ENCODE assay signal across 8 cellular contexts in genomic region chr5:151051066-151051930, GRCh38. TPM values are rescaled to one million over a fixed set of nuclear protein-coding genes. Genes with fewer than 3 reads are reported as not detected.
A peak's percentile ranks its signal among the peaks of the same experiment; 100 is the strongest.
DNase-seq lines count a peak whose midpoint lies in the region; ATAC-seq, FAIRE-seq and TF ChIP-seq lines count a peak whose summit lies in the region.

No MANE protein-coding gene starts in this region.

- intact Hi-C loops in left ventricle myocardium inferior (cut with micrococcal nuclease), result loop anchor here (5.0 kb wide), 2 partner anchors 61 to 116 kb away; no protein-coding TSS in a partner anchor

- DNase-seq in D721Med (ENCODE audit: insufficient read length, low spot score), result peak; percentile 76
- peak; percentile 88 for DNase-seq in KBM-7
- DNase-seq in T-helper 1 cell, result peak; percentile 23 to 68 (median 51)
- peak; percentile 86 for DNase-seq in adipocyte (ENCODE audit: low read depth)
- DNase-seq in left ventricle myocardium inferior, result peak; percentile 81
- peak; percentile 29 for DNase-seq in retinal pigment epithelial cell (ENCODE audit: low read depth)

- in situ Hi-C loops in KBM-7 (cut with MboI; ENCODE audit: low pct_unique_long_range_greater_than_20kb, low sequenced_read_pairs), result no loop called here

- H3K36me3 ChIP-seq in adipocyte (ENCODE audit: control insufficient read depth, insufficient read depth, low read length, severe bottlenecking), result peaks cover 79% of the 10 kb centered on the region
- H3K36me3 ChIP-seq in left ventricle myocardium inferior, result peaks cover 82% of the 10 kb centered on the region

- H3K9ac ChIP-seq in adipocyte (ENCODE audit: low read length), result peak overlapping the region; percentile 29

- FAIRE-seq in D721Med (lab: Jason Lieb, UNC), result no peak

- peak overlapping the region; percentile 61 for H3K27ac ChIP-seq in left ventricle myocardium inferior (replicated peaks)

- ATAC-seq in GM21390 (IDR thresholded peaks at IDR 0.05; ENCODE audit: unreplicated experiment) (peak; percentile 64), GM19324 (IDR thresholded peaks at IDR 0.05; ENCODE audit: low FRiP score, unreplicated experiment) (no peak)

- peak; percentile 82 for TF ChIP-seq CTCF in D721Med (IDR thresholded peaks at IDR 0.05; ENCODE audit: insufficient read depth, missing control alignments)
- peak; percentile 89 for TF ChIP-seq CTCF in left ventricle myocardium inferior (IDR thresholded peaks at IDR 0.05; ENCODE audit: borderline replicate concordance)
- TF ChIP-seq CTCF in retinal pigment epithelial cell (conservative IDR thresholded peaks at IDR 0.05; ENCODE audit: low read depth, low read length), result peak; percentile 98

- no peaks in the 10 kb centered on the region for H3K27me3 ChIP-seq in adipocyte (replicated peaks; ENCODE audit: control insufficient read depth, insufficient read depth, low read length)
- H3K27me3 ChIP-seq in left ventricle myocardium inferior (ENCODE audit: low read depth), result no peaks in the 10 kb centered on the region

- H3K9me3 ChIP-seq in adipocyte (ENCODE audit: control insufficient read depth, low read length), result no peaks in the 10 kb centered on the region
- H3K9me3 ChIP-seq in left ventricle myocardium inferior (replicated peaks), result no peaks in the 10 kb centered on the region

- H3K4me3 ChIP-seq in adipocyte (ENCODE audit: low read length) (no peak overlapping the region), left ventricle myocardium inferior (no peak overlapping the region), retinal pigment epithelial cell (ENCODE audit: low read length) (no peak overlapping the region)

- H3K4me1 ChIP-seq in adipocyte (ENCODE audit: control insufficient read depth, insufficient read depth, low read length) (peaks cover 27% of the 10 kb centered on the region), left ventricle myocardium inferior (peaks cover 37% of the 10 kb centered on the region)

RNA-seq across cellular contexts. Expression of gene TNIP1, which starts 29.5 kb away (rescaled TPM):
- total RNA-seq in left ventricle myocardium inferior, result 131 TPM

RNA-seq across cellular contexts. Expression of gene GPX3, which starts 30.9 kb away (rescaled TPM):
- total RNA-seq in left ventricle myocardium inferior, result 744 TPM

Comparison
In these comparisons a context has a peak if more than half of its experiments do, and no peak if none do; other contexts are left out.
1. DNase-seq: peak in every context shown above with its lines; median percentile 88 in KBM-7; 86 in adipocyte; 81 in left ventricle myocardium inferior; 76 in D721Med; 51 in T-helper 1 cell; 29 in retinal pigment epithelial cell.